ENCODE assay signal across 9 cellular contexts in genomic region chr3:115100806-115101205, GRCh38. TPM values are rescaled to one million over a fixed set of nuclear protein-coding genes. Genes with fewer than 3 reads are reported as not detected.
A peak's percentile ranks its signal among the peaks of the same experiment; 100 is the strongest.
DNase-seq lines count a peak whose midpoint lies in the region; ATAC-seq, FAIRE-seq and TF ChIP-seq lines count a peak whose summit lies in the region.
"Had no signal": no experiment of that assay in that cellular context is flagged by ENCODE, and none has a peak within 500 bp of the region (broad histone marks: within the 10 kb centered on the region; RNA-seq: fewer than 3 reads in every experiment).

No MANE protein-coding gene starts in this region.

- no peaks in the 10 kb centered on the region for H4K20me1 ChIP-seq in GM12878 (ENCODE audit: control insufficient read depth, insufficient read depth)

- no peak overlapping the region for H3K9ac ChIP-seq in GM12878 (ENCODE audit: control insufficient read depth, insufficient read depth, low read length)

- DNase-seq in CD4-positive, CD25-positive, alpha-beta regulatory T cell = no peak
- DNase-seq in GM12878 (ENCODE audit: low read depth, low spot score) (no peak), lower leg skin (ENCODE audit: low spot score in 2 of 2) (no peak), NCI-H2227 treated with DMSO at 0.1 percent for 48 hours (lab: John Stamatoyannopoulos, UW) (no peak)
- DNase-seq in stimulated activated CD4-positive, alpha-beta T cell treated with anti-CD3 and anti-CD28 coated beads, Interleukin-2, amount 100 ng/mL, for 48 hours = no peak

- no TSS peak for BruUV-seq in GM12878 (replicated peaks; lab: Mats Ljungman, UMichigan)

- peaks cover 0 to 11% (median 0%) of the 10 kb centered on the region in 7 donors for H3K9me3 Mint-ChIP-seq in CD4-positive, CD25-positive, alpha-beta regulatory T cell
- H3K9me3 Mint-ChIP-seq in nephron = peaks cover 9% of the 10 kb centered on the region

- peaks cover 5% of the 10 kb centered on the region for H3K36me3 ChIP-seq in CD4-positive, CD25-positive, alpha-beta regulatory T cell (ENCODE audit: control insufficient read depth, insufficient read depth, low read length)
- H3K36me3 ChIP-seq in KOPT-K1 (ENCODE audit: insufficient read depth, low read length) (no peaks in the 10 kb centered on the region), GM12878 (ENCODE audit: control insufficient read depth in 2 of 2, insufficient read depth in 2 of 2, low read length in 1 of 2) (no peaks in the 10 kb centered on the region)

- no peak overlapping the region; the same call in 1 of the 2 replicates for H2AFZ ChIP-seq in GM12878 (ENCODE audit: control insufficient read depth, low read depth, low read length)

- peak overlapping the region; percentile 71; the same call in 1 of the 2 replicates for H3K4me2 ChIP-seq in GM12878 (ENCODE audit: control insufficient read depth, insufficient read depth)

- TF ChIP-seq CTCF in GM12878 (IDR thresholded peaks at IDR 0.05 in 2 of 3, conservative IDR thresholded peaks at IDR 0.05 in 1 of 3; ENCODE audit: control insufficient read depth in 2 of 3, extremely low read depth in 1 of 3, insufficient read depth in 1 of 3, low read depth in 3 of 3, low read length in 3 of 3) = no peak
- no peak for TF ChIP-seq CTCF in nephron (IDR thresholded peaks at IDR 0.05; ENCODE audit: unreplicated experiment in 3 of 3)
- TF ChIP-seq CTCF in lower leg skin (IDR thresholded peaks at IDR 0.05) = no peak

- WGBS in GM12878 (ENCODE audit: insufficient coverage, insufficient replicate concordance, low lambda C conversion rate, missing lambda C conversion rate) = 90% methylated on average over 2 of the region's 2 CpGs
- WGBS in lower leg skin, 2 donors = 67 to 68% methylated on average over 2 of the region's 2 CpGs

- TF ChIP-seq POLR2A in GM12878 (IDR thresholded peaks at IDR 0.05; ENCODE audit: low read depth, low read length) (no peak), lower leg skin (IDR thresholded peaks at IDR 0.05) (no peak)

- intact Hi-C loops in GM12878 (cut with micrococcal nuclease; ENCODE audit: unreplicated experiment) = no loop called here
- intact Hi-C loops in lower leg skin (cut with DNase I; ENCODE audit: low total_unique reads) = no loop called here

- no peaks in the 10 kb centered on the region for H3K27me3 ChIP-seq in CD4-positive, CD25-positive, alpha-beta regulatory T cell (ENCODE audit: control insufficient read depth, insufficient read depth, low read length)
- no peaks in the 10 kb centered on the region for H3K27me3 ChIP-seq in GM12878 (replicated peaks in 1 of 2; ENCODE audit: control insufficient read depth in 2 of 2, insufficient read depth in 2 of 2, low read length in 1 of 2)

- peaks cover 23% of the 10 kb centered on the region for H3K36me3 Mint-ChIP-seq in CD4-positive, CD25-positive, alpha-beta regulatory T cell
- peaks cover 24% of the 10 kb centered on the region for H3K36me3 Mint-ChIP-seq in nephron (ENCODE audit: low read depth)

- no peaks in the 10 kb centered on the region for H3K9me3 ChIP-seq in CD4-positive, CD25-positive, alpha-beta regulatory T cell (ENCODE audit: control insufficient read depth in 2 of 2, low read length in 2 of 2)
- H3K9me3 ChIP-seq in KOPT-K1 (ENCODE audit: insufficient read depth, low read length, poor library complexity, severe bottlenecking) (no peaks in the 10 kb centered on the region), GM12878 (replicated peaks; ENCODE audit: control insufficient read depth, insufficient read depth, low read length) (no peaks in the 10 kb centered on the region)

- RAD21 ChIA-PET in GM12878 (lab: Charles Lee; ENCODE audit: unreplicated experiment) = no interaction called here

- peak overlapping the region in 3 of 4 donors; percentile 84 to 87 (median 84) for H3K4me3 Mint-ChIP-seq in CD4-positive, CD25-positive, alpha-beta regulatory T cell
- H3K4me3 Mint-ChIP-seq in nephron = peak overlapping the region; percentile 75 to 82 (median 82)

- CTCF ChIA-PET in GM12878 (lab: Yijun Ruan, JAX) = interaction anchor here (0.9 to 2.6 kb wide), 10 partner anchors 8 to 591 kb away, joined by 3 to 11 read pairs (median 3); no protein-coding TSS in a partner anchor

- H3K4me1 Mint-ChIP-seq in CD4-positive, CD25-positive, alpha-beta regulatory T cell = peaks cover 27 to 57% (median 32%) of the 10 kb centered on the region in 4 donors
- peaks cover 33% of the 10 kb centered on the region for H3K4me1 Mint-ChIP-seq in nephron

- H3K4me1 ChIP-seq in CD4-positive, CD25-positive, alpha-beta regulatory T cell (ENCODE audit: control insufficient read depth, insufficient read depth, low read length, poor library complexity, severe bottlenecking) = peaks cover 15% of the 10 kb centered on the region
- H3K4me1 ChIP-seq in GM12878 (ENCODE audit: control insufficient read depth, insufficient read depth, low read length) = no peaks in the 10 kb centered on the region

- no peak for TF ChIP-seq EP300 in GM12878 (IDR thresholded peaks at IDR 0.05; ENCODE audit: borderline replicate concordance in 1 of 2, control insufficient read depth in 1 of 2, low read depth in 2 of 2, low read length in 2 of 2)

- no peak for FAIRE-seq in GM12878 (lab: Jason Lieb, UNC)
- FAIRE-seq: endothelial cell of umbilical vein had no signal

- SMC1A ChIA-PET in GM12878 (lab: Charles Lee; ENCODE audit: uncharacterized antibody, unreplicated experiment) = interaction anchor here (1.0 to 3.1 kb wide), 4 partner anchors 8 to 45 kb away, joined by 3 to 15 read pairs (median 4); no protein-coding TSS in a partner anchor

- POLR2A ChIA-PET in GM12878 (lab: Charles Lee) = no interaction called here

- no peaks in the 10 kb centered on the region for H3K79me2 ChIP-seq in GM12878 (ENCODE audit: control insufficient read depth, insufficient read depth, low read length)

- no peaks in the 10 kb centered on the region for H3K27me3 Mint-ChIP-seq in CD4-positive, CD25-positive, alpha-beta regulatory T cell
- H3K27me3 Mint-ChIP-seq in nephron (ENCODE audit: low read depth) = no peaks in the 10 kb centered on the region

- ATAC-seq in CD4-positive, CD25-positive, alpha-beta regulatory T cell (ENCODE audit: low read depth in 2 of 2) = no peak
- ATAC-seq in GM12878 (no peak), HG03097 (IDR thresholded peaks at IDR 0.05; ENCODE audit: low FRiP score, unreplicated experiment) (no peak)

- peak overlapping the region; percentile 69 to 88 (median 76) for H3K27ac Mint-ChIP-seq in CD4-positive, CD25-positive, alpha-beta regulatory T cell
- H3K27ac Mint-ChIP-seq in nephron = peak overlapping the region; percentile 92 to 95 (median 93)

- in situ Hi-C loops in GM12878 (cut with MboI) = no loop called here

- H3K4me3 ChIP-seq in CD4-positive, CD25-positive, alpha-beta regulatory T cell (ENCODE audit: low read depth, low read length) = peak overlapping the region; percentile 87
- H3K4me3 ChIP-seq in GM12878 (peak overlapping the region; percentile 38), lower leg skin (ENCODE audit: low read depth, poor library complexity, severe bottlenecking) (no peak overlapping the region)

- H3K27ac ChIP-seq in CD4-positive, CD25-positive, alpha-beta regulatory T cell (ENCODE audit: insufficient read depth, low read length, poor library complexity, severe bottlenecking) = no peak overlapping the region
- H3K27ac ChIP-seq in KOPT-K1 (ENCODE audit: low read depth, low read length, poor library complexity, severe bottlenecking) (peak overlapping the region; percentile 36), GM12878 (ENCODE audit: control insufficient read depth, insufficient read depth) (no peak overlapping the region)

- no peak for TF ChIP-seq RAD21 in GM12878 (IDR thresholded peaks at IDR 0.05; ENCODE audit: insufficient read depth, low read depth, low read length)

TF ChIP-seq in GM12878, 131 proteins besides CTCF, POLR2A, EP300 and RAD21 (continues in another document):
- TF ChIP-seq MEF2A (IDR thresholded peaks at IDR 0.05; ENCODE audit: insufficient read depth, low read depth, low read length) (no peak), FOXK2 (IDR thresholded peaks at IDR 0.05) (no peak), HSF1 (IDR thresholded peaks at IDR 0.05; ENCODE audit: low read depth, low read length) (no peak), NRF1 (conservative IDR thresholded peaks at IDR 0.05; ENCODE audit: low read depth, low read length) (no peak)

RNA-seq across cellular contexts. Expression of gene ZBTB20, which starts 46.3 kb away (rescaled TPM):
- total RNA-seq in CD4-positive, CD25-positive, alpha-beta regulatory T cell = 58.2 TPM
- 10 to 100 TPM; 10.1 to 19.4 (median 13.1) TPM for polyA plus RNA-seq in CD4-positive, CD25-positive, alpha-beta regulatory T cell
- total RNA-seq in GM12878 (2013; cell fraction: nucleolus; rRNA removed) = 85.2 and 93.8 TPM in 2 replicates
- total RNA-seq in GM12878 (2014; rRNA removed) (4.1 and 5.4 TPM in 2 replicates), GM12878 (2014; rRNA removed; fragmentation: Illumina TruSeq; extraction: Trizol) (5.5 and 6.1 TPM in 2 replicates), GM12878 (2021) (4.2 and 4.8 TPM in 2 replicates), lower leg skin (10 to 100 TPM; 22.5 to 41.9 (median 33.1) TPM)
- polyA plus RNA-seq in GM12878 (2011; ENCODE audit: low read depth) = 0.58 TPM
- polyA plus RNA-seq in GM12878 (2011; rRNA removed) (0.63 and 0.72 TPM in 2 replicates), GM12878 (2014; fragmentation: Illumina TruSeq; extraction: Trizol) (0.40 and 1.0 TPM in 2 replicates), GM12878 (2014; fragmentation: Nextera tagmentation; extraction: Ambion mirVana) (1 to 10 TPM in 1 of 2 experiments, under 1 TPM in 1; 0.20 to 1.2 TPM), GM12878 (2014; rRNA removed) (0.34 and 0.38 TPM in 2 replicates), GM12878 (2016; fragmentation: Nextera tagmentation; extraction: Ambion mirVana) (1 to 10 TPM; 3.1 to 5.1 TPM)
- 0.17 and 0.30 TPM in 2 replicates for polyA plus RNA-seq in GM12878 (2011; cell fraction: cytosol; rRNA removed)
- polyA plus RNA-seq in GM12878 (2011; cell fraction: nucleus; rRNA removed) = 2.3 and 2.7 TPM in 2 replicates
- polyA plus RNA-seq in GM12878 (2012) = 1.4 and 1.6 TPM in 2 replicates
- polyA minus RNA-seq in GM12878 (2011; rRNA and poly(A)+ RNA removed) = 10.5 and 12.6 TPM in 2 replicates
- polyA minus RNA-seq in GM12878 (2011; cell fraction: cytosol; rRNA and poly(A)+ RNA removed) = 0.73 and 2.1 TPM in 2 replicates
- polyA minus RNA-seq in GM12878 (2011; cell fraction: nucleus; rRNA and poly(A)+ RNA removed) = 14.6 and 25.3 TPM in 2 replicates
